In genomic region chr21:35239811-35240219, GRCh38 we compare ENCODE assay signal across 14 cellular contexts.
DNase-seq lines count a peak whose midpoint lies in the region; ATAC-seq, FAIRE-seq and TF ChIP-seq lines count a peak whose summit lies in the region.
"Had no signal": no experiment of that assay in that cellular context is flagged by ENCODE, and none has a peak within 500 bp of the region (broad histone marks: within the 10 kb centered on the region; RNA-seq: fewer than 3 reads in every experiment).

No MANE protein-coding gene starts in this region.

- H3K4me1 ChIP-seq in HAP-1, result no peaks in the 10 kb centered on the region

- peaks cover 12% of the 10 kb centered on the region for H3K27me3 Mint-ChIP-seq in nephron progenitor cell (ENCODE audit: low read depth, poor library complexity)

- H3K36me3 ChIP-seq in HAP-1 (replicated peaks), result no peaks in the 10 kb centered on the region

- H3K4me3 ChIP-seq in HAP-1, result no peak overlapping the region

- ATAC-seq in stimulated activated naive CD8-positive, alpha-beta T cell treated with anti-CD3 and anti-CD28 coated beads, Interleukin-15, Interleukin-2, amounts not matched to agents 100 U/mL and 50 U/mL, for 24 hours, result no peak

- H3K9me3 ChIP-seq in HAP-1, result no peaks in the 10 kb centered on the region

- H3K4me1 Mint-ChIP-seq in nephron progenitor cell, result peaks cover 13% of the 10 kb centered on the region

- no peak overlapping the region for H3K27ac Mint-ChIP-seq in nephron progenitor cell
- H3K27ac Mint-ChIP-seq: nephron had no signal

- no peak for TF ChIP-seq CTCF in nephron progenitor cell (IDR thresholded peaks at IDR 0.05)

- H3K4me3 Mint-ChIP-seq in nephron progenitor cell, result no peak overlapping the region

- in situ Hi-C loops in HAP-1 (cut with MboI; ENCODE audit: low sequenced_read_pairs), result no loop called here

- H3K27me3 ChIP-seq in HAP-1 (ENCODE audit: low read depth), result no peaks in the 10 kb centered on the region

- no peaks in the 10 kb centered on the region for H3K36me3 Mint-ChIP-seq in nephron progenitor cell (ENCODE audit: low read depth)

- DNase-seq in DMS79 (lab: John Stamatoyannopoulos, UW) (peak; percentile 60), NCI-H187 treated with DMSO at 0.1 percent for 48 hours (lab: John Stamatoyannopoulos, UW) (peak; percentile 88), SK-N-DZ (ENCODE audit: low spot score) (peak; percentile 6), nephron progenitor cell (peak; percentile 43), erythroblast (lab: John Stamatoyannopoulos, UW) (no peak), HAP-1 (ENCODE audit: low spot score in 2 of 2) (no peak), GM12892 (ENCODE audit: insufficient read length) (no peak)
- no peak for DNase-seq in stimulated activated naive CD8-positive, alpha-beta T cell treated with anti-CD3 and anti-CD28 coated beads, Interleukin-15, Interleukin-2, amounts not matched to agents 100 U/mL and 50 U/mL, for 24 hours
- DNase-seq: activated CD4-positive, alpha-beta T cell treated with anti-CD3 and anti-CD28 coated beads, Interleukin-2, amount 50 U/mL, for 1 hour; central memory CD4-positive, alpha-beta T cell; IMR-90; stimulated activated CD4-positive, alpha-beta T cell treated with anti-CD3 and anti-CD28 coated beads, Interleukin-15, amount 100 ng/mL, for 24 hours had no signal

- H3K9me3 Mint-ChIP-seq in nephron progenitor cell, result peaks cover 23% of the 10 kb centered on the region

- TF ChIP-seq POLR2A in erythroblast (IDR thresholded peaks at IDR 0.05; ENCODE audit: low read length) (no peak), GM12892 (IDR thresholded peaks at IDR 0.05; ENCODE audit: low read depth, low read length) (no peak)

- no peak for FAIRE-seq in GM12892 (lab: Jason Lieb, UNC)
- FAIRE-seq: islet of Langerhans had no signal

Comparison
In these comparisons a context has a peak if more than half of its experiments do, and no peak if none do; other contexts are left out.
1. DNase-seq: peak in DMS79 (single experiment), NCI-H187 treated with DMSO at 0.1 percent for 48 hours (single experiment), SK-N-DZ (single experiment) and nephron progenitor cell (single experiment); none in erythroblast (0 of 2), stimulated activated naive CD8-positive, alpha-beta T cell treated with anti-CD3 and anti-CD28 coated beads, Interleukin-15, Interleukin-2, amounts not matched to agents 100 U/mL and 50 U/mL, for 24 hours (single experiment), HAP-1 (0 of 2) and GM12892 (single experiment).